In genomic region chr2:238321467-238321866, GRCh38 we compare ENCODE assay signal across 9 cellular contexts. TPM values are rescaled to one million over a fixed set of nuclear protein-coding genes. Genes with fewer than 3 reads are reported as not detected.
DNase-seq lines count a peak whose midpoint lies in the region; ATAC-seq, FAIRE-seq and TF ChIP-seq lines count a peak whose summit lies in the region.
"Had no signal": no experiment of that assay in that cellular context is flagged by ENCODE, and none has a peak within 500 bp of the region (broad histone marks: within the 10 kb centered on the region; RNA-seq: fewer than 3 reads in every experiment).

No MANE protein-coding gene starts in this region.

- no peak overlapping the region; the same call in 1 of the 2 replicates for H3K9ac ChIP-seq in GM12878 (ENCODE audit: control insufficient read depth, insufficient read depth, low read length)

- H3K27me3 ChIP-seq in heart right ventricle (no peaks in the 10 kb centered on the region), GM12878 (replicated peaks in 1 of 2; ENCODE audit: control insufficient read depth in 2 of 2, insufficient read depth in 2 of 2, low read length in 1 of 2) (no peaks in the 10 kb centered on the region), uterus (no peaks in the 10 kb centered on the region), adrenal gland (no peaks in the 10 kb centered on the region)

- intact Hi-C loops in heart right ventricle (cut with DNase I), result loop anchor here in 1 of 10 donors (2.0 kb wide), 1 partner anchor 33 kb away; the partner anchor contains the start of gene PER2
- intact Hi-C loops in Right ventricle myocardium superior (cut with DNase I), result no loop called here
- intact Hi-C loops in GM12878 (cut with micrococcal nuclease; ENCODE audit: unreplicated experiment), result no loop called here
- intact Hi-C loops in uterus (cut with DNase I; ENCODE audit: low total_unique reads), result no loop called here
- intact Hi-C loops in adrenal gland (cut with DNase I), result no loop called here

- no peak for FAIRE-seq in GM12878 (lab: Jason Lieb, UNC)
- FAIRE-seq: TTC549 had no signal

- no peak for TF ChIP-seq POLR2A in GM12878 (IDR thresholded peaks at IDR 0.05; ENCODE audit: low read depth, low read length)
- no peak for TF ChIP-seq POLR2A in uterus (IDR thresholded peaks at IDR 0.05)
- no peak for TF ChIP-seq POLR2A in adrenal gland (IDR thresholded peaks at IDR 0.05)

- CTCF ChIA-PET in GM12878 (lab: Yijun Ruan, JAX), result interaction anchor here (0.7 to 1.6 kb wide), 2 partner anchors 11 to 49 kb away, joined by 3 to 5 read pairs; no protein-coding TSS in a partner anchor

- in situ Hi-C loops in GM12878 (cut with MboI), result no loop called here

- H2AFZ ChIP-seq in GM12878 (ENCODE audit: control insufficient read depth, low read depth, low read length), result no peak overlapping the region

- no peak for TF ChIP-seq RAD21 in GM12878 (IDR thresholded peaks at IDR 0.05; ENCODE audit: insufficient read depth, low read depth, low read length)

- H3K4me1 ChIP-seq in heart right ventricle, result peaks cover 4 to 32% (median 20%) of the 10 kb centered on the region in 9 donors
- peaks cover 7% of the 10 kb centered on the region for H3K4me1 ChIP-seq in GM12878 (ENCODE audit: control insufficient read depth, insufficient read depth, low read length)
- no peaks in the 10 kb centered on the region for H3K4me1 ChIP-seq in uterus
- H3K4me1 ChIP-seq in adrenal gland (replicated peaks in 1 of 2), result peaks cover 10 to 14% of the 10 kb centered on the region in 2 donors

- H4K20me1 ChIP-seq in GM12878 (ENCODE audit: control insufficient read depth, insufficient read depth), result no peaks in the 10 kb centered on the region

- H3K9me3 ChIP-seq in heart right ventricle (no peaks in the 10 kb centered on the region), GM12878 (replicated peaks; ENCODE audit: control insufficient read depth, insufficient read depth, low read length) (no peaks in the 10 kb centered on the region), uterus (no peaks in the 10 kb centered on the region), adrenal gland (replicated peaks in 1 of 3) (no peaks in the 10 kb centered on the region)

- no peak for TF ChIP-seq CTCF in heart right ventricle (IDR thresholded peaks at IDR 0.05)
- TF ChIP-seq CTCF in GM12878 (IDR thresholded peaks at IDR 0.05 in 2 of 3, conservative IDR thresholded peaks at IDR 0.05 in 1 of 3; ENCODE audit: control insufficient read depth in 2 of 3, extremely low read depth in 1 of 3, insufficient read depth in 1 of 3, low read depth in 3 of 3, low read length in 3 of 3), result no peak
- no peak for TF ChIP-seq CTCF in uterus (IDR thresholded peaks at IDR 0.05)
- TF ChIP-seq CTCF in adrenal gland (IDR thresholded peaks at IDR 0.05), result no peak

- H3K27ac ChIP-seq in heart right ventricle (peak overlapping the region in 1 of 10 donors; percentile 52), GM12878 (ENCODE audit: control insufficient read depth, insufficient read depth) (no peak overlapping the region), uterus (peak overlapping the region; percentile 45 to 80), adrenal gland (no peak overlapping the region)

- WGBS in heart right ventricle, 2 donors, result 76% methylated on average over 9 of the region's 9 CpGs
- WGBS in GM12878 (ENCODE audit: insufficient coverage, insufficient replicate concordance, low lambda C conversion rate, missing lambda C conversion rate), result 81% methylated on average over 9 of the region's 9 CpGs
- WGBS in adrenal gland, 4 donors, result 64 to 70% (median 67%) methylated on average over 4 to 9 of the region's 9 CpGs

- RAD21 ChIA-PET in GM12878 (lab: Charles Lee; ENCODE audit: unreplicated experiment), result no interaction called here

- SMC1A ChIA-PET in GM12878 (lab: Charles Lee; ENCODE audit: uncharacterized antibody, unreplicated experiment), result no interaction called here

- TF ChIP-seq EP300 in GM12878 (IDR thresholded peaks at IDR 0.05; ENCODE audit: borderline replicate concordance in 1 of 2, control insufficient read depth in 1 of 2, low read depth in 2 of 2, low read length in 2 of 2), result no peak

- no TSS peak for BruUV-seq in GM12878 (replicated peaks; lab: Mats Ljungman, UMichigan)

- peaks cover 0 to 28% (median 0%) of the 10 kb centered on the region in 9 donors for H3K36me3 ChIP-seq in heart right ventricle
- H3K36me3 ChIP-seq in GM12878 (ENCODE audit: control insufficient read depth in 2 of 2, insufficient read depth in 2 of 2, low read length in 1 of 2), result no peaks in the 10 kb centered on the region; a peak in 1 of 4 replicates
- no peaks in the 10 kb centered on the region for H3K36me3 ChIP-seq in uterus
- no peaks in the 10 kb centered on the region for H3K36me3 ChIP-seq in adrenal gland (replicated peaks in 1 of 2)

- POLR2A ChIA-PET in GM12878 (lab: Charles Lee), result interaction anchor here (1.2 to 1.4 kb wide), 2 partner anchors 9 to 32 kb away, joined by 3 to 4 read pairs; no protein-coding TSS in a partner anchor

- H3K79me2 ChIP-seq in GM12878 (ENCODE audit: control insufficient read depth, insufficient read depth, low read length), result no peaks in the 10 kb centered on the region; the same call in 1 of the 2 replicates

- DNase-seq in heart right ventricle (no peak), Right ventricle myocardium superior (no peak), GM12878 (ENCODE audit: low read depth, low spot score) (no peak), mesenteric fat pad (ENCODE audit: low spot score) (peak; percentile 89), uterus (no peak), cortex of kidney (lab: John Stamatoyannopoulos, UW) (no peak), adrenal gland (no peak), NCI-H526 (lab: John Stamatoyannopoulos, UW) (no peak)

- peak overlapping the region; percentile 96 for H3K4me2 ChIP-seq in GM12878 (ENCODE audit: control insufficient read depth, insufficient read depth)

- ATAC-seq in heart right ventricle (no peak), Right ventricle myocardium superior (ENCODE audit: poor library complexity) (no peak), GM12878 (no peak)

- H3K4me3 ChIP-seq in heart right ventricle (peak overlapping the region in 8 of 10 donors; percentile 67 to 83 (median 75)), GM12878 (peak overlapping the region; percentile 63), uterus (peak overlapping the region; percentile 59 to 88), adrenal gland (peak overlapping the region in 2 of 4 donors; percentile 48 to 97)

TF ChIP-seq in GM12878, 131 proteins besides CTCF, POLR2A, EP300 and RAD21 (continues in another document):
- no peak for TF ChIP-seq SREBF2 (IDR thresholded peaks at IDR 0.05; ENCODE audit: low read length)
- no peak for TF ChIP-seq ZZZ3 (IDR thresholded peaks at IDR 0.05; ENCODE audit: control insufficient read depth, insufficient read length, low read depth)

RNA-seq across cellular contexts. Expression of gene TRAF3IP1, which starts 1.1 kb away (rescaled TPM):
- 10 to 100 TPM in 6 of 10 donors, 1 to 10 TPM in 4; 8.3 to 20.4 (median 12.5) TPM for total RNA-seq in heart right ventricle
- polyA plus RNA-seq in heart right ventricle, result 1 to 10 TPM; 4.0 to 6.2 TPM
- total RNA-seq in Right ventricle myocardium superior, result 13.6 TPM
- total RNA-seq in GM12878 (2013; cell fraction: nucleolus; rRNA removed), result 5.9 and 7.2 TPM in 2 replicates
- 3.3 and 3.7 TPM in 2 replicates for total RNA-seq in GM12878 (2014; rRNA removed)
- total RNA-seq in GM12878 (2014; rRNA removed; fragmentation: Illumina TruSeq; extraction: Trizol), result 3.8 and 4.5 TPM in 2 replicates
- 7.5 and 10.9 TPM in 2 replicates for total RNA-seq in GM12878 (2021)
- 1.2 TPM for polyA plus RNA-seq in GM12878 (2011; ENCODE audit: low read depth)
- polyA plus RNA-seq in GM12878 (2011; rRNA removed), result 2.3 and 3.2 TPM in 2 replicates
- polyA plus RNA-seq in GM12878 (2011; cell fraction: cytosol; rRNA removed), result 1.6 and 2.6 TPM in 2 replicates
- polyA plus RNA-seq in GM12878 (2011; cell fraction: nucleus; rRNA removed), result 1.6 and 3.7 TPM in 2 replicates
- polyA plus RNA-seq in GM12878 (2012), result 2.7 TPM in 2 replicates
- polyA plus RNA-seq in GM12878 (2014; fragmentation: Illumina TruSeq; extraction: Trizol), result 6.8 and 12.5 TPM in 2 replicates
- 1 to 10 TPM; 1.6 to 2.1 TPM for polyA plus RNA-seq in GM12878 (2014; fragmentation: Nextera tagmentation; extraction: Ambion mirVana)
- polyA plus RNA-seq in GM12878 (2014; rRNA removed), result 3.8 and 4.2 TPM in 2 replicates
- polyA plus RNA-seq in GM12878 (2016; fragmentation: Nextera tagmentation; extraction: Ambion mirVana), result 1 to 10 TPM; 2.0 to 7.4 TPM
- polyA minus RNA-seq in GM12878 (2011; rRNA and poly(A)+ RNA removed), result 2.2 and 3.9 TPM in 2 replicates
- polyA minus RNA-seq in GM12878 (2011; cell fraction: cytosol; rRNA and poly(A)+ RNA removed), result 0.67 and 1.5 TPM in 2 replicates
- polyA minus RNA-seq in GM12878 (2011; cell fraction: nucleus; rRNA and poly(A)+ RNA removed), result 1.9 and 2.1 TPM in 2 replicates
- total RNA-seq in mesenteric fat pad, result 24.5 TPM
- total RNA-seq in uterus, result 10 to 100 TPM; 12.6 to 41.8 (median 27.6) TPM
- 10 to 100 TPM in 5 of 8 donors, 1 to 10 TPM in 3; 5.5 to 17.5 (median 12.4) TPM for total RNA-seq in adrenal gland
- polyA plus RNA-seq in adrenal gland, result 10 to 100 TPM; 10.1 to 18.5 (median 16.4) TPM

RNA-seq across cellular contexts. Expression of gene PER2, which starts 33.1 kb away (rescaled TPM):
- total RNA-seq in heart right ventricle (10 to 100 TPM in 3 of 10 donors, 1 to 10 TPM in 7; 3.1 to 19.0 (median 8.0) TPM), Right ventricle myocardium superior (3.6 TPM), GM12878 (2014; rRNA removed) (6.4 and 8.7 TPM in 2 replicates), GM12878 (2014; rRNA removed; fragmentation: Illumina TruSeq; extraction: Trizol) (4.1 and 4.5 TPM in 2 replicates), GM12878 (2021) (11.1 and 15.1 TPM in 2 replicates), mesenteric fat pad (9.9 TPM), uterus (10 to 100 TPM in 3 of 4 donors, 1 to 10 TPM in 1; 2.9 to 40.9 (median 19.9) TPM), adrenal gland (10 to 100 TPM in 1 of 8 donors, 1 to 10 TPM in 7; 2.5 to 11.4 (median 5.5) TPM)
- polyA plus RNA-seq in heart right ventricle (1 to 10 TPM; 1.4 to 4.5 TPM), GM12878 (2011; rRNA removed) (2.9 and 4.7 TPM in 2 replicates), GM12878 (2014; fragmentation: Illumina TruSeq; extraction: Trizol) (3.8 and 4.9 TPM in 2 replicates), GM12878 (2014; fragmentation: Nextera tagmentation; extraction: Ambion mirVana) (1 to 10 TPM; 1.5 to 2.6 TPM), GM12878 (2014; rRNA removed) (4.2 and 5.7 TPM in 2 replicates), GM12878 (2016; fragmentation: Nextera tagmentation; extraction: Ambion mirVana) (1 to 10 TPM; 4.4 to 5.5 TPM), adrenal gland (1 to 10 TPM; 1.3 to 7.1 (median 4.7) TPM)
- total RNA-seq in GM12878 (2013; cell fraction: nucleolus; rRNA removed), result 42.5 and 46.3 TPM in 2 replicates
- polyA plus RNA-seq in GM12878 (2011; ENCODE audit: low read depth), result 2.2 TPM
- 3.8 and 5.4 TPM in 2 replicates for polyA plus RNA-seq in GM12878 (2011; cell fraction: cytosol; rRNA removed)
- polyA plus RNA-seq in GM12878 (2011; cell fraction: nucleus; rRNA removed), result 10.0 and 15.3 TPM in 2 replicates
- polyA plus RNA-seq in GM12878 (2012), result 3.7 and 4.1 TPM in 2 replicates
- polyA minus RNA-seq in GM12878 (2011; rRNA and poly(A)+ RNA removed), result 15.0 and 20.9 TPM in 2 replicates
- polyA minus RNA-seq in GM12878 (2011; cell fraction: cytosol; rRNA and poly(A)+ RNA removed), result 6.5 and 8.2 TPM in 2 replicates
- polyA minus RNA-seq in GM12878 (2011; cell fraction: nucleus; rRNA and poly(A)+ RNA removed), result 15.1 and 29.6 TPM in 2 replicates

Comparison
In these comparisons a context has a peak if more than half of its experiments do, and no peak if none do; other contexts are left out.
1. H3K27ac ChIP-seq: peak in uterus (2 of 2); none in GM12878 (single experiment) and adrenal gland (0 of 5).